28 cellular contexts compared by ENCODE assay signal in genomic region chr13:19978830-19979437, GRCh38.
"Had no signal": no experiment of that assay in that cellular context is flagged by ENCODE, and none has a peak within 500 bp of the region (broad histone marks: within the 10 kb centered on the region; RNA-seq: fewer than 3 reads in every experiment).

No MANE protein-coding gene starts in this region.

- H3K36me3 ChIP-seq: breast epithelium had no signal

- FAIRE-seq: frontal cortex had no signal

- H3K27ac ChIP-seq: adrenal gland, breast epithelium, cardiac muscle cell, coronary artery, dorsolateral prefrontal cortex had no signal

- H3K4me3 ChIP-seq: adrenal gland, breast epithelium, cardiac muscle cell, coronary artery, dorsolateral prefrontal cortex had no signal

- ATAC-seq: activated CD8-positive, alpha-beta T cell treated with anti-CD3 and anti-CD28 coated beads for 36 hours; activated naive CD8-positive, alpha-beta T cell treated with anti-CD3 and anti-CD28 coated beads, Interleukin-2, amount 50 U/mL, for 24 hours; activated T-cell treated with anti-CD3 and anti-CD28 coated beads, Interleukin-2, amount 50 U/mL, for 4 hours; esophagus mucosa had no signal

- H3K4me3 Mint-ChIP-seq: activated CD8-positive, alpha-beta T cell treated with anti-CD3 and anti-CD28 coated beads for 36 hours; activated naive CD8-positive, alpha-beta T cell treated with anti-CD3 and anti-CD28 coated beads for 36 hours; activated naive CD8-positive, alpha-beta T cell treated with anti-CD3 and anti-CD28 coated beads, Interleukin-2, amount 50 U/mL, for 24 hours; activated T-cell treated with anti-CD3 and anti-CD28 coated beads, Interleukin-2, amount 50 U/mL, for 4 hours; brain; central memory CD8-positive, alpha-beta T cell; dendritic cell treated with granulocyte-macrophage colony-stimulating factor and Interleukin-4, amounts not matched to agents 40 ng/mL and 50 ng/mL, for 4 days; endodermal cell had no signal

- H3K27me3 Mint-ChIP-seq: activated CD8-positive, alpha-beta T cell treated with anti-CD3 and anti-CD28 coated beads for 36 hours; activated naive CD8-positive, alpha-beta T cell treated with anti-CD3 and anti-CD28 coated beads for 36 hours; activated naive CD8-positive, alpha-beta T cell treated with anti-CD3 and anti-CD28 coated beads, Interleukin-2, amount 50 U/mL, for 24 hours; central memory CD8-positive, alpha-beta T cell; dendritic cell treated with granulocyte-macrophage colony-stimulating factor and Interleukin-4, amounts not matched to agents 40 ng/mL and 50 ng/mL, for 4 days had no signal

- H3K27ac Mint-ChIP-seq: activated CD8-positive, alpha-beta T cell treated with anti-CD3 and anti-CD28 coated beads for 36 hours; activated naive CD8-positive, alpha-beta T cell treated with anti-CD3 and anti-CD28 coated beads for 36 hours; activated naive CD8-positive, alpha-beta T cell treated with anti-CD3 and anti-CD28 coated beads, Interleukin-2, amount 50 U/mL, for 24 hours; brain; dendritic cell treated with granulocyte-macrophage colony-stimulating factor and Interleukin-4, amounts not matched to agents 40 ng/mL and 50 ng/mL, for 4 days; endodermal cell had no signal

- H3K27me3 ChIP-seq: adrenal gland, breast epithelium, cardiac muscle cell, dorsolateral prefrontal cortex had no signal

- H3K4me1 ChIP-seq: adrenal gland, breast epithelium had no signal

- DNase-seq: activated CD4-positive, alpha-beta T cell treated with anti-CD3 and anti-CD28 coated beads for 48 hours; activated CD4-positive, alpha-beta T cell treated with anti-CD3 and anti-CD28 coated beads, Interleukin-2, amount 50 U/mL, for 1 hour; activated CD4-positive, alpha-beta T cell treated with anti-CD3 and anti-CD28 coated beads, Interleukin-2, amount 50 U/mL, for 48 hours; activated CD8-positive, alpha-beta memory T cell treated with anti-CD3 and anti-CD28 coated beads for 24 hours; activated CD8-positive, alpha-beta T cell treated with anti-CD3 and anti-CD28 coated beads for 36 hours; activated gamma-delta T cell; activated naive CD4-positive, alpha-beta T cell; activated naive CD4-positive, alpha-beta T cell treated with anti-CD3 and anti-CD28 coated beads, Interleukin-2, amount 50 U/mL, for 16 hours; activated naive CD8-positive, alpha-beta T cell treated with anti-CD3 and anti-CD28 coated beads for 36 hours; activated naive CD8-positive, alpha-beta T cell treated with anti-CD3 and anti-CD28 coated beads, Interleukin-2, amount 50 U/mL, for 24 hours; activated T-cell treated with anti-CD3 and anti-CD28 coated beads, Interleukin-2, amount 50 U/mL, for 4 hours; adrenal gland; amygdala; aorta; dorsolateral prefrontal cortex; effector memory CD4-positive, alpha-beta T cell; endodermal cell; foreskin fibroblast; head of caudate nucleus; T-helper 2 cell had no signal
